11 cellular contexts compared by ENCODE assay signal in genomic region chr9:89495824-89496555, GRCh38. TPM values are rescaled to one million over a fixed set of nuclear protein-coding genes. Genes with fewer than 3 reads are reported as not detected.
DNase-seq lines count a peak whose midpoint lies in the region; ATAC-seq and TF ChIP-seq lines count a peak whose summit lies in the region.
"Had no signal": no experiment of that assay in that cellular context is flagged by ENCODE, and none has a peak within 500 bp of the region (broad histone marks: within the 10 kb centered on the region; RNA-seq: fewer than 3 reads in every experiment).

No MANE protein-coding gene starts in this region.

- POLR2A ChIA-PET in activated CD4-positive, alpha-beta T cell treated with anti-CD3 and anti-CD28 coated beads for 36 hours (lab: Charles Lee) = no interaction called here

- no peak for TF ChIP-seq POLR2A in Peyer's patch (IDR thresholded peaks at IDR 0.05)

- intact Hi-C loops in activated CD4-positive, alpha-beta T cell treated with anti-CD3 and anti-CD28 coated beads for 36 hours (cut with DNase I, micrococcal nuclease) = loop anchor here (1.0 to 2.0 kb wide), 2 partner anchors 10 to 13 kb away; no protein-coding TSS in a partner anchor

- no peak for ATAC-seq in activated CD4-positive, alpha-beta T cell treated with anti-CD3 and anti-CD28 coated beads for 36 hours
- no peak for ATAC-seq in stimulated activated naive CD8-positive, alpha-beta T cell treated with anti-CD3 and anti-CD28 coated beads, Interleukin-15, amount 100 ng/mL, for 72 hours
- ATAC-seq in HG03159 (IDR thresholded peaks at IDR 0.05; ENCODE audit: unreplicated experiment) = no peak
- no peak for ATAC-seq in foreskin keratinocyte

- no peak for TF ChIP-seq CTCF in Peyer's patch (IDR thresholded peaks at IDR 0.05)
- no peak for TF ChIP-seq CTCF in foreskin keratinocyte (conservative IDR thresholded peaks at IDR 0.05)

- peaks cover 37% of the 10 kb centered on the region for H3K36me3 Mint-ChIP-seq in activated CD4-positive, alpha-beta T cell treated with anti-CD3 and anti-CD28 coated beads for 36 hours (ENCODE audit: low read depth)

- H3K27me3 Mint-ChIP-seq in activated CD4-positive, alpha-beta T cell treated with anti-CD3 and anti-CD28 coated beads for 36 hours = no peaks in the 10 kb centered on the region
- H3K27me3 Mint-ChIP-seq in stimulated activated naive CD8-positive, alpha-beta T cell treated with anti-CD3 and anti-CD28 coated beads, Interleukin-15, amount 100 ng/mL, for 72 hours = no peaks in the 10 kb centered on the region

- no peaks in the 10 kb centered on the region for H3K9me3 ChIP-seq in Peyer's patch
- H3K9me3 ChIP-seq in iPS-18c (ENCODE audit: control insufficient read depth, insufficient read depth, low read length) = no peaks in the 10 kb centered on the region

- H3K4me1 ChIP-seq in Peyer's patch = peaks cover 0 to 35% (median 25%) of the 10 kb centered on the region in 4 donors
- H3K4me1 ChIP-seq in foreskin keratinocyte = no peaks in the 10 kb centered on the region

- H3K36me3 ChIP-seq in Peyer's patch = no peaks in the 10 kb centered on the region

- peak overlapping the region; percentile 89 for H3K4me3 Mint-ChIP-seq in activated CD4-positive, alpha-beta T cell treated with anti-CD3 and anti-CD28 coated beads for 36 hours
- peak overlapping the region; percentile 93 to 96 for H3K4me3 Mint-ChIP-seq in stimulated activated naive CD8-positive, alpha-beta T cell treated with anti-CD3 and anti-CD28 coated beads, Interleukin-15, amount 100 ng/mL, for 72 hours

- H3K27me3 ChIP-seq in Peyer's patch = no peaks in the 10 kb centered on the region
- H3K27me3 ChIP-seq in foreskin keratinocyte = peaks cover 9% of the 10 kb centered on the region

- peaks cover 75% of the 10 kb centered on the region for H3K4me1 Mint-ChIP-seq in activated CD4-positive, alpha-beta T cell treated with anti-CD3 and anti-CD28 coated beads for 36 hours
- peaks cover 78% of the 10 kb centered on the region for H3K4me1 Mint-ChIP-seq in stimulated activated naive CD8-positive, alpha-beta T cell treated with anti-CD3 and anti-CD28 coated beads, Interleukin-15, amount 100 ng/mL, for 72 hours

- H3K27ac Mint-ChIP-seq in activated CD4-positive, alpha-beta T cell treated with anti-CD3 and anti-CD28 coated beads for 36 hours = peak overlapping the region; percentile 91
- peak overlapping the region; percentile 95 to 96 for H3K27ac Mint-ChIP-seq in stimulated activated naive CD8-positive, alpha-beta T cell treated with anti-CD3 and anti-CD28 coated beads, Interleukin-15, amount 100 ng/mL, for 72 hours

- H3K9me3 Mint-ChIP-seq in activated CD4-positive, alpha-beta T cell treated with anti-CD3 and anti-CD28 coated beads for 36 hours (ENCODE audit: low read depth) = no peaks in the 10 kb centered on the region
- no peaks in the 10 kb centered on the region for H3K9me3 Mint-ChIP-seq in stimulated activated naive CD8-positive, alpha-beta T cell treated with anti-CD3 and anti-CD28 coated beads, Interleukin-15, amount 100 ng/mL, for 72 hours

- no peak for DNase-seq in activated CD4-positive, alpha-beta T cell treated with anti-CD3 and anti-CD28 coated beads for 36 hours
- no peak for DNase-seq in activated CD4-positive, alpha-beta T cell treated with anti-CD3 and anti-CD28 coated beads for 1 hour
- DNase-seq in Peyer's patch = peak in 1 of 3 donors; percentile 31
- DNase-seq in stimulated activated naive CD8-positive, alpha-beta T cell treated with anti-CD3 and anti-CD28 coated beads, Interleukin-15, amount 100 ng/mL, for 72 hours = no peak
- DNase-seq in NCI-H2171 (lab: John Stamatoyannopoulos, UW) = no peak
- no peak for DNase-seq in foreskin keratinocyte
- DNase-seq: NCI-H1694; stimulated activated CD4-positive, alpha-beta T cell treated with anti-CD3 and anti-CD28 coated beads, Interleukin-2, amount 100 ng/mL, for 48 hours; T-helper 9 cell had no signal

- CTCF ChIA-PET in activated CD4-positive, alpha-beta T cell treated with anti-CD3 and anti-CD28 coated beads for 36 hours (lab: Charles Lee) = interaction anchor here (1.0 to 1.5 kb wide), 3 partner anchors 9 to 53 kb away, joined by 4 to 5 read pairs (median 4); no protein-coding TSS in a partner anchor

- H3K4me3 ChIP-seq in Peyer's patch (peak overlapping the region; percentile 76 to 98 (median 86)), iPS-18c (ENCODE audit: insufficient read depth, low read depth, low read length) (peak overlapping the region; percentile 28)

- H3K27ac ChIP-seq in Peyer's patch (peak overlapping the region; percentile 81 to 92 (median 86)), foreskin keratinocyte (no peak overlapping the region)

RNA-seq across cellular contexts. Expression of gene SEMA4D, which starts 1.9 kb away (rescaled TPM):
- 100 to 1,000 TPM; 215 to 226 TPM for total RNA-seq in activated CD4-positive, alpha-beta T cell treated with anti-CD3 and anti-CD28 coated beads for 36 hours
- total RNA-seq in Peyer's patch = 100 to 1,000 TPM in 1 of 4 donors, 10 to 100 TPM in 3; 24.3 to 124 (median 30.0) TPM
- 1.9 TPM in 2 replicates for total RNA-seq in foreskin keratinocyte
- 0.68 and 0.69 TPM in 2 replicates for polyA plus RNA-seq in foreskin keratinocyte
